In genomic region chr7:133961724-133962123, GRCh38 we compare ENCODE assay signal across 22 cellular contexts.
"Had no signal": no experiment of that assay in that cellular context is flagged by ENCODE, and none has a peak within 500 bp of the region (broad histone marks: within the 10 kb centered on the region; RNA-seq: fewer than 3 reads in every experiment).

No MANE protein-coding gene starts in this region.

- H3K4me3 Mint-ChIP-seq: central memory CD8-positive, alpha-beta T cell; naive B cell; neural progenitor cell; stimulated activated naive B cell treated with anti-CD40 and anti-IgM and Interleukin-4, amounts not matched to agents 10 μg/mL and 1 μg/mL and 100 μg/mL, for 72 hours; T-cell had no signal

- H3K27ac Mint-ChIP-seq: activated T-helper 2 cell treated with anti-CD3 and anti-CD28 coated beads, Interferon-gamma antibody, Interleukin-2, Interleukin-4, amounts not matched to agents 10 μg/mL and 5 μg/mL and 100 μg/mL, durations not matched to agents 14 hours and 24 hours and 36 hours; neural progenitor cell; stimulated activated naive B cell treated with anti-CD40 and anti-IgM and Interleukin-4, amounts not matched to agents 10 μg/mL and 1 μg/mL and 100 μg/mL, for 72 hours; T-cell had no signal

- H3K27ac ChIP-seq: adrenal gland, hepatocyte, left lung, neural progenitor cell, right lobe of liver, skin epidermis, upper lobe of left lung had no signal

- H3K36me3 ChIP-seq: adrenal gland, left lung, neural progenitor cell, right lobe of liver, upper lobe of left lung had no signal

- H3K4me1 Mint-ChIP-seq: naive B cell; neural progenitor cell; stimulated activated naive B cell treated with anti-CD40 and anti-IgM and Interleukin-4, amounts not matched to agents 10 μg/mL and 1 μg/mL and 100 μg/mL, for 72 hours had no signal

- H3K79me2 ChIP-seq: hepatocyte had no signal

- ATAC-seq: esophagus mucosa; left lung; right lobe of liver; SK-N-SH treated with all-trans-retinoic acid at 6 μM for 48 hours; stimulated activated naive B cell treated with anti-CD40 and anti-IgM and Interleukin-4, amounts not matched to agents 10 μg/mL and 1 μg/mL and 100 μg/mL, for 72 hours; T-cell had no signal

- H3K9ac ChIP-seq: neural progenitor cell had no signal

- DNase-seq: activated CD4-positive, alpha-beta T cell treated with anti-CD3 and anti-CD28 coated beads for 1 hour; activated naive CD4-positive, alpha-beta T cell; adrenal gland; effector memory CD4-positive, alpha-beta T cell; glutamatergic neuron; kidney glomerular epithelial cell; naive B cell; posterior cingulate gyrus; right lobe of liver; stimulated activated CD4-positive, alpha-beta T cell treated with anti-CD3 and anti-CD28 coated beads, Interleukin-2, amount 100 ng/mL, for 24 hours; stimulated activated naive B cell treated with anti-CD40 and anti-IgM and Interleukin-4, amounts not matched to agents 10 μg/mL and 1 μg/mL and 100 μg/mL, for 72 hours; T-cell; upper lobe of left lung had no signal

- H3K27me3 Mint-ChIP-seq: central memory CD8-positive, alpha-beta T cell; naive B cell; stimulated activated naive B cell treated with anti-CD40 and anti-IgM and Interleukin-4, amounts not matched to agents 10 μg/mL and 1 μg/mL and 100 μg/mL, for 72 hours; T-cell had no signal

- H3K9me3 ChIP-seq: adrenal gland, right lobe of liver had no signal

- H3K4me3 ChIP-seq: adrenal gland, hepatocyte, left lung, lung, neural progenitor cell, right lobe of liver, skin epidermis, upper lobe of left lung had no signal

- H2AFZ ChIP-seq: hepatocyte, neural progenitor cell had no signal

- H3K4me1 ChIP-seq: left lung, right lobe of liver, upper lobe of left lung had no signal

- H3K4me2 ChIP-seq: hepatocyte, neural progenitor cell had no signal

- H3K27me3 ChIP-seq: adrenal gland, hepatocyte, left lung, neural progenitor cell, right lobe of liver, upper lobe of left lung had no signal
